ENCODE assay signal across 28 cellular contexts in the genomic region with DNA sequence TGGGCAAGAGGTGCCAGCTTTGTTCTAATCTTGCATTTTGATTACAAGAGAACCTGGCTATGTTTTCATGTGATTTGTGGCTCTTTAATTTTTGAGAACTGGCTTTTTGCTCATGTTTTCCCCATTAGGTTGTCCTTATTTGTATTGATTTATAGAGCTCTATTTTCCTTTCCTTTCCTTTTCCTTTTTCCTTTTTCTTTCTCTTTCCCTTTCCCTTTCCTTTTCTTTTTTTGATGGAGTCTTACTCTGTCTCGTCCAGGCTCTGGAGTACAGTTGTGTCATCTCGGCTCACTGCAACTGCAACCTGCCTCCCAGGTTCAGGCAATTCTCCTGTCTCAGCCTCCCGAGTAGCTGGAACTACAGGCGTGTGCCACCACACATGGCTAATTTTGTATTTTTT.
"Had no signal": no experiment of that assay in that cellular context is flagged by ENCODE, and none has a peak within 500 bp of the region (broad histone marks: within the 10 kb centered on the region; RNA-seq: fewer than 3 reads in every experiment).

No MANE protein-coding gene starts in this region.

- DNase-seq: activated CD4-positive, alpha-beta T cell treated with anti-CD3 and anti-CD28 coated beads for 1 hour; activated CD8-positive, alpha-beta memory T cell treated with anti-CD3 and anti-CD28 coated beads for 24 hours; activated naive CD4-positive, alpha-beta T cell; amygdala; central memory CD4-positive, alpha-beta T cell; endodermal cell; foreskin keratinocyte; heart right ventricle; naive thymus-derived CD8-positive, alpha-beta T cell; nucleus accumbens; pancreas; psoas muscle; sigmoid colon; small intestine; stimulated activated CD4-positive, alpha-beta T cell treated with anti-CD3 and anti-CD28 coated beads, Interleukin-1b, Interleukin-23, amount 100 ng/mL, for 48 hours; stimulated activated CD4-positive, alpha-beta T cell treated with anti-CD3 and anti-CD28 coated beads, Interleukin-4, amount 100 ng/mL, for 4 hours; stimulated activated CD8-positive, alpha-beta memory T cell treated with anti-CD3 and anti-CD28 coated beads, Interleukin-4, amount 100 ng/mL, for 48 hours; stimulated activated naive B cell treated with anti-CD40 and anti-IgM and Interleukin-4, amounts not matched to agents 10 μg/mL and 1 μg/mL and 100 μg/mL, for 72 hours; stomach; T-helper 2 cell; thyroid gland; upper lobe of left lung had no signal

- ATAC-seq: foreskin keratinocyte; heart right ventricle; pancreas; psoas muscle; stimulated activated naive B cell treated with anti-CD40 and anti-IgM and Interleukin-4, amounts not matched to agents 10 μg/mL and 1 μg/mL and 100 μg/mL, for 72 hours had no signal

- H3K4me3 Mint-ChIP-seq: activated naive CD8-positive, alpha-beta T cell; dendritic cell treated with granulocyte-macrophage colony-stimulating factor and Interleukin-4, amounts not matched to agents 40 ng/mL and 50 ng/mL, for 4 days; endodermal cell; naive thymus-derived CD8-positive, alpha-beta T cell; neural crest cell; stimulated activated naive B cell treated with anti-CD40 and anti-IgM and Interleukin-4, amounts not matched to agents 10 μg/mL and 1 μg/mL and 100 μg/mL, for 72 hours had no signal

- H3K9me3 ChIP-seq: esophagus muscularis mucosa, heart right ventricle, pancreas, psoas muscle, sigmoid colon, stomach, thyroid gland, upper lobe of left lung, vagina had no signal

- H3K27me3 ChIP-seq: esophagus muscularis mucosa, foreskin keratinocyte, heart right ventricle, pancreas, sigmoid colon, stomach, thyroid gland, upper lobe of left lung, vagina had no signal

- H3K27ac Mint-ChIP-seq: activated naive CD8-positive, alpha-beta T cell; activated T-helper 2 cell treated with anti-CD3 and anti-CD28 coated beads, Interferon-gamma antibody, Interleukin-2, Interleukin-4, amounts not matched to agents 10 μg/mL and 5 μg/mL and 100 μg/mL, durations not matched to agents 14 hours and 24 hours and 36 hours; dendritic cell treated with granulocyte-macrophage colony-stimulating factor and Interleukin-4, amounts not matched to agents 40 ng/mL and 50 ng/mL, for 4 days; endodermal cell; stimulated activated naive B cell treated with anti-CD40 and anti-IgM and Interleukin-4, amounts not matched to agents 10 μg/mL and 1 μg/mL and 100 μg/mL, for 72 hours had no signal

- H3K27me3 Mint-ChIP-seq: activated naive CD8-positive, alpha-beta T cell; dendritic cell treated with granulocyte-macrophage colony-stimulating factor and Interleukin-4, amounts not matched to agents 40 ng/mL and 50 ng/mL, for 4 days; naive thymus-derived CD8-positive, alpha-beta T cell; stimulated activated naive B cell treated with anti-CD40 and anti-IgM and Interleukin-4, amounts not matched to agents 10 μg/mL and 1 μg/mL and 100 μg/mL, for 72 hours had no signal

- H3K4me1 Mint-ChIP-seq: endodermal cell, neural crest cell had no signal

- H3K4me3 ChIP-seq: esophagus muscularis mucosa, heart right ventricle, pancreas, psoas muscle, sigmoid colon, stomach, thyroid gland, upper lobe of left lung, vagina had no signal

- H3K27ac ChIP-seq: esophagus muscularis mucosa, foreskin keratinocyte, heart right ventricle, pancreas, psoas muscle, sigmoid colon, stomach, thyroid gland, upper lobe of left lung, vagina had no signal

- H3K4me1 ChIP-seq: foreskin keratinocyte, psoas muscle, sigmoid colon, thyroid gland had no signal

- H3K9me3 Mint-ChIP-seq: activated T-helper 2 cell treated with anti-CD3 and anti-CD28 coated beads, Interferon-gamma antibody, Interleukin-2, Interleukin-4, amounts not matched to agents 10 μg/mL and 5 μg/mL and 100 μg/mL, durations not matched to agents 14 hours and 24 hours and 36 hours; dendritic cell treated with granulocyte-macrophage colony-stimulating factor and Interleukin-4, amounts not matched to agents 40 ng/mL and 50 ng/mL, for 4 days had no signal
